1 cellular context compared by ENCODE assay signal in the genomic region with DNA sequence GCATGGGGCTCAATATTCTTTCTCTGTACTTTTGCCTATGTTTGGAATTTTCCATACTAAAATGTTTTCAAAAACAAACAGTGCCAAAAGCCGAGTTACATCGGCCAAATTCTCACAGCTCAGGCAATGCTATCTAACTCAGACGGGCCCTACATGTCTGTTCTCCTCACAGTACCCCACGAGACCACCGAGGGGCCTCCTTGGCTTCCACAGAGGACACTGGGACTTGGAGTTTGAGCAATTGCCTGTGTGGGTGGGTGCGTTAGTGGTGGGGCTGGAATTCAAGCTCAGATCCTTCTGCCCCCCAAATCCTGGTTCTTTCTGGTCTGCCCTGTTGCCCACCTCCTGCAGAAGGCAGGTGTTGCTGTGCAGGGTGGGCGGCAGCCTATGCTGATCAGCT.
TF ChIP-seq lines count a peak whose summit lies in the region.

No MANE protein-coding gene starts in this region.

TF ChIP-seq in GM23338, 12 proteins besides CTCF, POLR2A, EP300 and RAD21 (continued from another document):
- TF ChIP-seq, protein P1, sequence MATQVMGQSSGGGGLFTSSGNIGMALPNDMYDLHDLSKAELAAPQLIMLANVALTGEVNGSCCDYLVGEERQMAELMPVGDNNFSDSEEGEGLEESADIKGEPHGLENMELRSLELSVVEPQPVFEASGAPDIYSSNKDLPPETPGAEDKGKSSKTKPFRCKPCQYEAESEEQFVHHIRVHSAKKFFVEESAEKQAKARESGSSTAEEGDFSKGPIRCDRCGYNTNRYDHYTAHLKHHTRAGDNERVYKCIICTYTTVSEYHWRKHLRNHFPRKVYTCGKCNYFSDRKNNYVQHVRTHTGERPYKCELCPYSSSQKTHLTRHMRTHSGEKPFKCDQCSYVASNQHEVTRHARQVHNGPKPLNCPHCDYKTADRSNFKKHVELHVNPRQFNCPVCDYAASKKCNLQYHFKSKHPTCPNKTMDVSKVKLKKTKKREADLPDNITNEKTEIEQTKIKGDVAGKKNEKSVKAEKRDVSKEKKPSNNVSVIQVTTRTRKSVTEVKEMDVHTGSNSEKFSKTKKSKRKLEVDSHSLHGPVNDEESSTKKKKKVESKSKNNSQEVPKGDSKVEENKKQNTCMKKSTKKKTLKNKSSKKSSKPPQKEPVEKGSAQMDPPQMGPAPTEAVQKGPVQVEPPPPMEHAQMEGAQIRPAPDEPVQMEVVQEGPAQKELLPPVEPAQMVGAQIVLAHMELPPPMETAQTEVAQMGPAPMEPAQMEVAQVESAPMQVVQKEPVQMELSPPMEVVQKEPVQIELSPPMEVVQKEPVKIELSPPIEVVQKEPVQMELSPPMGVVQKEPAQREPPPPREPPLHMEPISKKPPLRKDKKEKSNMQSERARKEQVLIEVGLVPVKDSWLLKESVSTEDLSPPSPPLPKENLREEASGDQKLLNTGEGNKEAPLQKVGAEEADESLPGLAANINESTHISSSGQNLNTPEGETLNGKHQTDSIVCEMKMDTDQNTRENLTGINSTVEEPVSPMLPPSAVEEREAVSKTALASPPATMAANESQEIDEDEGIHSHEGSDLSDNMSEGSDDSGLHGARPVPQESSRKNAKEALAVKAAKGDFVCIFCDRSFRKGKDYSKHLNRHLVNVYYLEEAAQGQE (IDR thresholded peaks at IDR 0.05; ENCODE audit: unreplicated experiment), result no peak
TF ChIP-seq in GM23338: peak in this region for 0.
